In genomic region chr12:39592295-39592694, GRCh38 we compare ENCODE assay signal across 1 cellular context.
TF ChIP-seq lines count a peak whose summit lies in the region.

No MANE protein-coding gene starts in this region.

TF ChIP-seq in liver, 16 proteins besides CTCF, POLR2A, EP300 and RAD21 (continued from another document):
- TF ChIP-seq JUND (IDR thresholded peaks at IDR 0.05) (peak; percentile 90 to 94), RXRA (IDR thresholded peaks at IDR 0.05) (peak; percentile 53 to 62), NR2F2 (IDR thresholded peaks at IDR 0.05) (no peak), FOXA1 (IDR thresholded peaks at IDR 0.05) (no peak), TAF1 (conservative IDR thresholded peaks at IDR 0.05) (no peak), HNF4G (IDR thresholded peaks at IDR 0.05) (peak; percentile 84), SP1 (IDR thresholded peaks at IDR 0.05) (peak; percentile 84), FOXA2 (IDR thresholded peaks at IDR 0.05) (no peak), HNF4A (conservative IDR thresholded peaks at IDR 0.05) (peak; percentile 91 to 94), EGR1 (IDR thresholded peaks at IDR 0.05; ENCODE audit: low read depth in 2 of 2) (no peak), ATF3 (IDR thresholded peaks at IDR 0.05) (peak; percentile 90)
- TF ChIP-seq, protein P1, sequence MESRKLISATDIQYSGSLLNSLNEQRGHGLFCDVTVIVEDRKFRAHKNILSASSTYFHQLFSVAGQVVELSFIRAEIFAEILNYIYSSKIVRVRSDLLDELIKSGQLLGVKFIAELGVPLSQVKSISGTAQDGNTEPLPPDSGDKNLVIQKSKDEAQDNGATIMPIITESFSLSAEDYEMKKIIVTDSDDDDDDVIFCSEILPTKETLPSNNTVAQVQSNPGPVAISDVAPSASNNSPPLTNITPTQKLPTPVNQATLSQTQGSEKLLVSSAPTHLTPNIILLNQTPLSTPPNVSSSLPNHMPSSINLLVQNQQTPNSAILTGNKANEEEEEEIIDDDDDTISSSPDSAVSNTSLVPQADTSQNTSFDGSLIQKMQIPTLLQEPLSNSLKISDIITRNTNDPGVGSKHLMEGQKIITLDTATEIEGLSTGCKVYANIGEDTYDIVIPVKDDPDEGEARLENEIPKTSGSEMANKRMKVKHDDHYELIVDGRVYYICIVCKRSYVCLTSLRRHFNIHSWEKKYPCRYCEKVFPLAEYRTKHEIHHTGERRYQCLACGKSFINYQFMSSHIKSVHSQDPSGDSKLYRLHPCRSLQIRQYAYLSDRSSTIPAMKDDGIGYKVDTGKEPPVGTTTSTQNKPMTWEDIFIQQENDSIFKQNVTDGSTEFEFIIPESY (IDR thresholded peaks at IDR 0.05) = peak; percentile 73
- TF ChIP-seq, protein P2, sequence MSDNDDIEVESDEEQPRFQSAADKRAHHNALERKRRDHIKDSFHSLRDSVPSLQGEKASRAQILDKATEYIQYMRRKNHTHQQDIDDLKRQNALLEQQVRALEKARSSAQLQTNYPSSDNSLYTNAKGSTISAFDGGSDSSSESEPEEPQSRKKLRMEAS (IDR thresholded peaks at IDR 0.05) = peak; percentile 23
